ENCODE assay signal across 11 cellular contexts in the genomic region with DNA sequence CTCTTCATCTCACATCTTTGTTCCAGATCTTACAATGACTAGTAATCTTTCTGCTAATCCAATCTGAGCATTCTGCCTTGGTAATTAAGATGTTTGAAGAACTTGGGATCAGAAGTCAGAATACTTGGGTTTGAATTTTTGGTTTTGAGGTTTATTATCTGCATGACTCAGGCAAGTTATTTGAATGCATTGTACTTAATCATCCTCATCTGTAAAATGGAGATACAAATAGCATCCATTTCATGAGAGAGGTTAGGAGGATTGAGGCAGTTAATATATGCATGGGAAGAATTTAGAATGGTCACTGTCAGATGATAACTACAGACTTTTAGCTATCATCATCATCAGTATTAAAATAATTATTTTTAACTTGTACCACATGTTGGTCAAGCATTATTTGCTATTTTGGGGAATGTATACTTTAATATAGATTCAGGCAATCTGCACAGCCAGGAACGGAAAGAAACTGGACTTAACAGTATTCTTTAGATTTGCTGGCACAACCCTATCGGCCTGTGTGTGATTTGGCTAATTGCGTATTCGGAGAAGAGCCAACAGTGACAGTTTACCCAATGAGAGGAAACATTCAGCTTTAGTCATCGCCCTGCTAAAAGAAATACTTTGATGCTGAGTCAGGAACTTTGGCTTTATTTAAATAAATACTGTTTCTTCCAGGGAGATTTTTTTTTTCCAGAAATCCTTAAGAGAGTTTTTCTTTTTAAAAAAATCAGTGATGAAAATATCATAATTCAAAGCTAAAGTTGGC.
DNase-seq lines count a peak whose midpoint lies in the region; ATAC-seq and TF ChIP-seq lines count a peak whose summit lies in the region.
"Had no signal": no experiment of that assay in that cellular context is flagged by ENCODE, and none has a peak within 500 bp of the region (broad histone marks: within the 10 kb centered on the region; RNA-seq: fewer than 3 reads in every experiment).

No MANE protein-coding gene starts in this region.

- no peak for ATAC-seq in GM19324 (IDR thresholded peaks at IDR 0.05; ENCODE audit: low FRiP score, unreplicated experiment)

- CTCF ChIA-PET in activated CD4-positive, alpha-beta T cell treated with anti-CD3 and anti-CD28 coated beads, Interleukin-2, amount 10 ng/mL, durations not matched to agents 7 days and 5 days (lab: Charles Lee) = no interaction called here

- H3K4me1 Mint-ChIP-seq in activated CD4-positive, alpha-beta T cell treated with anti-CD3 and anti-CD28 coated beads, Interleukin-2, amount 10 ng/mL, durations not matched to agents 7 days and 5 days = no peaks in the 10 kb centered on the region
- H3K4me1 Mint-ChIP-seq: nephron progenitor cell had no signal

- no peak overlapping the region for H3K4me3 Mint-ChIP-seq in activated CD4-positive, alpha-beta T cell treated with anti-CD3 and anti-CD28 coated beads, Interleukin-2, amount 10 ng/mL, durations not matched to agents 7 days and 5 days
- H3K4me3 Mint-ChIP-seq: nephron progenitor cell; stimulated activated naive CD8-positive, alpha-beta T cell treated with anti-CD3 and anti-CD28 coated beads, Interleukin-15, Interleukin-2, amounts not matched to agents 100 ng/mL and 50 ng/mL, for 24 hours had no signal

- no peaks in the 10 kb centered on the region for H3K36me3 Mint-ChIP-seq in activated CD4-positive, alpha-beta T cell treated with anti-CD3 and anti-CD28 coated beads, Interleukin-2, amount 10 ng/mL, durations not matched to agents 7 days and 5 days (ENCODE audit: low read depth)

- peak; percentile 86 for DNase-seq in H4 (ENCODE audit: low spot score)
- DNase-seq in T1000 (lab: John Stamatoyannopoulos, UW) = peak; percentile 37
- DNase-seq in foreskin fibroblast = peak; percentile 85 to 94
- peak; percentile 59 for DNase-seq in smooth muscle cell of the brain vasculature (ENCODE audit: low read depth, low spot score)
- DNase-seq in hippocampal formation (lab: John Stamatoyannopoulos, UW) = no peak
- no peak for DNase-seq in activated CD4-positive, alpha-beta T cell treated with anti-CD3 and anti-CD28 coated beads, Interleukin-2, amount 10 ng/mL, durations not matched to agents 7 days and 5 days
- DNase-seq: NCI-H1930, nephron progenitor cell had no signal

- H3K27me3 Mint-ChIP-seq in activated CD4-positive, alpha-beta T cell treated with anti-CD3 and anti-CD28 coated beads, Interleukin-2, amount 10 ng/mL, durations not matched to agents 7 days and 5 days = no peaks in the 10 kb centered on the region
- H3K27me3 Mint-ChIP-seq: stimulated activated naive CD8-positive, alpha-beta T cell treated with anti-CD3 and anti-CD28 coated beads, Interleukin-15, Interleukin-2, amounts not matched to agents 100 ng/mL and 50 ng/mL, for 24 hours had no signal

- no peaks in the 10 kb centered on the region for H3K9me3 Mint-ChIP-seq in activated CD4-positive, alpha-beta T cell treated with anti-CD3 and anti-CD28 coated beads, Interleukin-2, amount 10 ng/mL, durations not matched to agents 7 days and 5 days
- H3K9me3 Mint-ChIP-seq: nephron progenitor cell had no signal

- POLR2A ChIA-PET in activated CD4-positive, alpha-beta T cell treated with anti-CD3 and anti-CD28 coated beads, Interleukin-2, amount 10 ng/mL, durations not matched to agents 7 days and 5 days (lab: Charles Lee) = no interaction called here

- no peak overlapping the region for H3K4me3 ChIP-seq in foreskin fibroblast (ENCODE audit: low read depth in 1 of 2, low read length in 2 of 2)

- TF ChIP-seq CTCF in foreskin fibroblast (IDR thresholded peaks at IDR 0.05; ENCODE audit: low read depth, low read length) = no peak

- H3K27ac Mint-ChIP-seq in activated CD4-positive, alpha-beta T cell treated with anti-CD3 and anti-CD28 coated beads, Interleukin-2, amount 10 ng/mL, durations not matched to agents 7 days and 5 days = no peak overlapping the region
- H3K27ac Mint-ChIP-seq: activated T-helper 2 cell treated with anti-CD3 and anti-CD28 coated beads, Interferon-gamma antibody, Interleukin-2, Interleukin-4, amounts not matched to agents 10 μg/mL and 5 μg/mL and 100 μg/mL, durations not matched to agents 14 hours and 24 hours and 36 hours; nephron progenitor cell; stimulated activated naive CD8-positive, alpha-beta T cell treated with anti-CD3 and anti-CD28 coated beads, Interleukin-15, Interleukin-2, amounts not matched to agents 100 ng/mL and 50 ng/mL, for 24 hours had no signal

Comparison
In these comparisons a context has a peak if more than half of its experiments do, and no peak if none do; other contexts are left out.
1. DNase-seq: peak in H4 (single experiment), T1000 (single experiment), foreskin fibroblast (2 of 2) and smooth muscle cell of the brain vasculature (single experiment); none in hippocampal formation (0 of 2) and activated CD4-positive, alpha-beta T cell treated with anti-CD3 and anti-CD28 coated beads, Interleukin-2, amount 10 ng/mL, durations not matched to agents 7 days and 5 days (single experiment).